Comparison of ENCODE assay signal across 22 cellular contexts in genomic region chr3:119538772-119539171, GRCh38. TPM values are rescaled to one million over a fixed set of nuclear protein-coding genes. Genes with fewer than 3 reads are reported as not detected.
DNase-seq lines count a peak whose midpoint lies in the region; ATAC-seq, FAIRE-seq and TF ChIP-seq lines count a peak whose summit lies in the region.
"Had no signal": no experiment of that assay in that cellular context is flagged by ENCODE, and none has a peak within 500 bp of the region (broad histone marks: within the 10 kb centered on the region; RNA-seq: fewer than 3 reads in every experiment).

No MANE protein-coding gene starts in this region.

- POLR2A ChIA-PET in H1 (lab: Charles Lee; ENCODE audit: partially characterized antibody), result no interaction called here
- POLR2A ChIA-PET in T-cell (lab: Charles Lee), result no interaction called here

- peak; percentile 34 for ATAC-seq in GM18861 (IDR thresholded peaks at IDR 0.05; ENCODE audit: unreplicated experiment)
- ATAC-seq in T-cell (replicated peaks in 1 of 4), result no peak
- ATAC-seq: HCT116 had no signal

- FAIRE-seq in H1 (lab: Jason Lieb, UNC), result no peak
- FAIRE-seq: A204.1, G401.6, RCC 7860 had no signal

- WGBS in H1 (ENCODE audit: extremely low coverage in 1 of 2, insufficient coverage in 1 of 2, insufficient read length in 1 of 2, insufficient replicate concordance in 2 of 2, low coverage in 1 of 2, low lambda C conversion rate in 2 of 2, missing lambda C conversion rate in 1 of 2), 2 experiments, result 77% methylated on average over 1 of the region's 1 CpG; no CpG with 5 or more reads in 1 of the 2 experiments
- WGBS in smooth muscle cell (ENCODE audit: low lambda C conversion rate), result 89% methylated on average over 1 of the region's 1 CpG

- H3K18ac ChIP-seq in H1 (ENCODE audit: extremely low read depth, low read length), result no peak overlapping the region

- H3K23ac ChIP-seq in H1 (ENCODE audit: insufficient read length), result no peak overlapping the region

- H3K36me3 Mint-ChIP-seq in IgD-negative memory B cell (peaks cover 10% of the 10 kb centered on the region), T-cell (no peaks in the 10 kb centered on the region)

- H4K5ac ChIP-seq in H1 (ENCODE audit: insufficient read length, low read depth, low read length), result no peak overlapping the region

- H3K9me3 ChIP-seq in BLaER1, result no peaks in the 10 kb centered on the region
- no peaks in the 10 kb centered on the region for H3K9me3 ChIP-seq in H1 (ENCODE audit: insufficient read depth in 2 of 2, low read depth in 1 of 2, low read length in 1 of 2)
- no peaks in the 10 kb centered on the region for H3K9me3 ChIP-seq in smooth muscle cell (replicated peaks; ENCODE audit: low read depth)

- H4K20me1 ChIP-seq in BLaER1, result no peaks in the 10 kb centered on the region
- no peaks in the 10 kb centered on the region for H4K20me1 ChIP-seq in H1 (replicated peaks in 1 of 2; ENCODE audit: control insufficient read depth in 1 of 2, insufficient read depth in 2 of 2, low read length in 2 of 2)
- no peaks in the 10 kb centered on the region for H4K20me1 ChIP-seq in smooth muscle cell (ENCODE audit: low read depth)

- H3K27me3 ChIP-seq in BLaER1, result no peaks in the 10 kb centered on the region
- H3K27me3 ChIP-seq in H1 (replicated peaks in 1 of 4; ENCODE audit: control insufficient read depth in 3 of 4, extremely low read depth in 1 of 4, insufficient read depth in 3 of 4, low read length in 3 of 4), result peaks cover 0 to 1% (median 0%) of the 10 kb centered on the region in 4 experiments; a peak in 1 of 7 replicates
- no peaks in the 10 kb centered on the region for H3K27me3 ChIP-seq in smooth muscle cell (ENCODE audit: low read depth)

- no peak overlapping the region for H3K14ac ChIP-seq in H1 (ENCODE audit: insufficient read length)

- H3K4ac ChIP-seq in H1 (replicated peaks; ENCODE audit: insufficient read length, low read depth, low read length), result no peak overlapping the region

- peak overlapping the region; percentile 48 for H3K4me2 ChIP-seq in BLaER1
- no peak overlapping the region for H3K4me2 ChIP-seq in H1 (ENCODE audit: insufficient read depth in 1 of 2, low read depth in 2 of 2, low read length in 2 of 2)
- H3K4me2 ChIP-seq in smooth muscle cell, result no peak overlapping the region

- H4K91ac ChIP-seq in H1 (replicated peaks; ENCODE audit: insufficient read length, low read length), result no peak overlapping the region

- H3K27ac ChIP-seq in BLaER1, result no peak overlapping the region
- H3K27ac ChIP-seq in H1 (ENCODE audit: low read depth, low read length), result no peak overlapping the region
- no peak overlapping the region for H3K27ac ChIP-seq in smooth muscle cell (ENCODE audit: low read depth)

- peak overlapping the region; percentile 1 to 60 (median 34) for H3K4me3 Mint-ChIP-seq in IgD-negative memory B cell
- H3K4me3 Mint-ChIP-seq in T-cell, result no peak overlapping the region
- H3K4me3 Mint-ChIP-seq: CD4-positive, alpha-beta T cell had no signal

- DNase-seq in H1 (ENCODE audit: low read depth in 1 of 2, low spot score in 2 of 2), result no peak
- no peak for DNase-seq in T-cell
- DNase-seq in smooth muscle cell (lab: John Stamatoyannopoulos, UW; ENCODE audit: unreplicated experiment), result no peak
- DNase-seq in 8988T, result no peak
- no peak for DNase-seq in kidney tubule cell (ENCODE audit: low spot score)
- DNase-seq: Calu3; CD4-positive, alpha-beta T cell; DMS79; NCI-H1417; NCI-H1930; NCI-H2171 treated with DMSO at 0.1 percent for 48 hours; NCI-H774; SHP77 had no signal

- H3K23me2 ChIP-seq in H1 (ENCODE audit: low read depth, low read length), result no peaks in the 10 kb centered on the region

- no peak overlapping the region for H2BK15ac ChIP-seq in H1 (ENCODE audit: low read length)

- CTCF ChIA-PET in H1 (lab: Charles Lee; ENCODE audit: partially characterized antibody), result interaction anchor here (1.3 kb wide), 1 partner anchor 21 kb away, joined by 4 read pairs; the partner anchor contains the start of gene CD80
- CTCF ChIA-PET in T-cell (lab: Charles Lee), result no interaction called here

- peak overlapping the region; percentile 2 to 88 (median 77) for H3K27ac Mint-ChIP-seq in IgD-negative memory B cell
- H3K27ac Mint-ChIP-seq in T-cell, result no peak overlapping the region
- H3K27ac Mint-ChIP-seq: CD4-positive, alpha-beta T cell had no signal

- no peaks in the 10 kb centered on the region for H3K79me2 ChIP-seq in H1 (ENCODE audit: control insufficient read depth in 1 of 2, insufficient read depth in 2 of 2, low read length in 2 of 2)
- no peaks in the 10 kb centered on the region for H3K79me2 ChIP-seq in smooth muscle cell (ENCODE audit: low read depth)

- H3K56ac ChIP-seq in H1 (replicated peaks; ENCODE audit: insufficient read length, low read depth, low read length), result no peak overlapping the region

- no peak for TF ChIP-seq EP300 in H1 (IDR thresholded peaks at IDR 0.05; ENCODE audit: borderline replicate concordance in 1 of 2, low read depth in 2 of 2, low read length in 2 of 2)

- no peaks in the 10 kb centered on the region for H3F3A ChIP-seq in smooth muscle cell (ENCODE audit: low read depth)

- H2AFZ ChIP-seq in H1 (ENCODE audit: low read length) (peak overlapping the region; percentile 52; the same call in 1 of the 2 replicates), smooth muscle cell (ENCODE audit: low read depth) (no peak overlapping the region)

- no peak overlapping the region for H2BK5ac ChIP-seq in H1 (ENCODE audit: low read depth, low read length)

- no peak overlapping the region for H2AK5ac ChIP-seq in H1 (ENCODE audit: low read depth, low read length)

- H3K27me3 Mint-ChIP-seq in IgD-negative memory B cell (no peaks in the 10 kb centered on the region), T-cell (no peaks in the 10 kb centered on the region)
- H3K27me3 Mint-ChIP-seq: CD4-positive, alpha-beta T cell had no signal

- H2BK12ac ChIP-seq in H1 (ENCODE audit: low read depth, low read length), result no peak overlapping the region

- no peak for TF ChIP-seq POLR2A in H1 (IDR thresholded peaks at IDR 0.05; ENCODE audit: control extremely low read depth in 1 of 2, low read depth in 2 of 2, low read length in 2 of 2)

- peaks cover 12% of the 10 kb centered on the region for H3K4me1 ChIP-seq in BLaER1
- H3K4me1 ChIP-seq in H1 (replicated peaks in 1 of 4; ENCODE audit: control insufficient read depth in 3 of 4, insufficient read depth in 4 of 4, low read length in 3 of 4), result no peaks in the 10 kb centered on the region
- H3K4me1 ChIP-seq in smooth muscle cell (ENCODE audit: low read depth), result no peaks in the 10 kb centered on the region

- H3K36me3 ChIP-seq in BLaER1 (no peaks in the 10 kb centered on the region), H1 (ENCODE audit: control insufficient read depth in 2 of 4, insufficient read depth in 4 of 4, low read length in 3 of 4) (no peaks in the 10 kb centered on the region), smooth muscle cell (ENCODE audit: low read depth) (no peaks in the 10 kb centered on the region)

- H4K8ac ChIP-seq in H1 (ENCODE audit: extremely low read depth, insufficient read depth, low read length), result no peak overlapping the region

- TF ChIP-seq CTCF in H1 (IDR thresholded peaks at IDR 0.05; ENCODE audit: control extremely low read depth in 1 of 3, insufficient read depth in 1 of 3, low read depth in 1 of 3, low read length in 3 of 3), result no peak
- TF ChIP-seq CTCF in smooth muscle cell (IDR thresholded peaks at IDR 0.05; ENCODE audit: borderline replicate concordance, insufficient read depth, poor library complexity, severe bottlenecking), result no peak

- H3K79me1 ChIP-seq in H1 (ENCODE audit: low read depth, low read length), result no peaks in the 10 kb centered on the region

- TF ChIP-seq RAD21 in H1 (IDR thresholded peaks at IDR 0.05 in 1 of 2, conservative IDR thresholded peaks at IDR 0.05 in 1 of 2; ENCODE audit: low read depth in 2 of 2, low read length in 2 of 2), result no peak

- no peak overlapping the region for H2BK120ac ChIP-seq in H1 (replicated peaks; ENCODE audit: low read depth, low read length)

- H2BK20ac ChIP-seq in H1 (ENCODE audit: low read length), result no peak overlapping the region

- H3K4me3 ChIP-seq in BLaER1 (no peak overlapping the region), H1 (ENCODE audit: extremely low read depth in 1 of 4, insufficient read depth in 2 of 4, low read depth in 3 of 4, low read length in 4 of 4) (no peak overlapping the region), smooth muscle cell (no peak overlapping the region)

- no peak overlapping the region for H3K9ac ChIP-seq in BLaER1
- no peak overlapping the region for H3K9ac ChIP-seq in H1 (replicated peaks in 1 of 4; ENCODE audit: extremely low read depth in 1 of 4, low read depth in 3 of 4, low read length in 3 of 4)
- H3K9ac ChIP-seq in smooth muscle cell (ENCODE audit: low read depth), result no peak overlapping the region

- no peaks in the 10 kb centered on the region for H3K9me3 Mint-ChIP-seq in IgD-negative memory B cell
- H3K9me3 Mint-ChIP-seq in T-cell, result no peaks in the 10 kb centered on the region
- H3K9me3 Mint-ChIP-seq: CD4-positive, alpha-beta T cell had no signal

- H3K4me1 Mint-ChIP-seq in IgD-negative memory B cell, result peaks cover 34 to 46% (median 38%) of the 10 kb centered on the region in 3 donors
- H3K4me1 Mint-ChIP-seq in T-cell, result no peaks in the 10 kb centered on the region

RNA-seq across cellular contexts. Expression of gene CD80, which starts 20.6 kb away (rescaled TPM):
- 9.3 TPM for polyA plus RNA-seq in IgD-negative memory B cell
- not detected in 2 replicates for total RNA-seq in H1 (2021; fragmentation: NEBNext Ultra II Directional; extraction: Animal tissue kit (Norgen Biotek cat#: 25700))
- polyA plus RNA-seq in H1 (2011; rRNA removed), result 0.03 and 0.11 TPM in 2 replicates
- 0.13 TPM for polyA plus RNA-seq in H1 (2011; cell fraction: cytosol; rRNA removed)
- polyA plus RNA-seq in H1 (2011; cell fraction: nucleus; rRNA removed), result not detected
- polyA plus RNA-seq in H1 (2012, experiment 1 of 2), result 0.08 TPM in 1 of 4 replicates, not detected in the others
- polyA plus RNA-seq in H1 (2012, experiment 2 of 2), result not detected
- polyA plus RNA-seq in H1 (2013, experiment 1 of 2), result 0.06 TPM
- polyA plus RNA-seq in H1 (2013, experiment 2 of 2), result 0.04 TPM
- polyA minus RNA-seq in H1 (2011; rRNA and poly(A)+ RNA removed), result 0.37 and 0.54 TPM in 2 replicates
- not detected for polyA minus RNA-seq in H1 (2011; cell fraction: cytosol; rRNA and poly(A)+ RNA removed)
- polyA minus RNA-seq in H1 (2011; cell fraction: nucleus; rRNA and poly(A)+ RNA removed), result not detected
- total RNA-seq in T-cell, result 1 to 10 TPM; 1.3 to 3.5 (median 2.0) TPM
- total RNA-seq in smooth muscle cell, result 0.04 TPM in 1 of 2 replicates, not detected in the other
- not detected in 2 replicates for polyA plus RNA-seq in smooth muscle cell
- total RNA-seq: Calu3, NCI-H460 had no signal

RNA-seq across cellular contexts. Expression of gene TIMMDC1, which starts 40.4 kb away (rescaled TPM):
- polyA plus RNA-seq in IgD-negative memory B cell (89.0 TPM), H1 (2011; rRNA removed) (80.7 and 96.8 TPM in 2 replicates), smooth muscle cell (145 and 156 TPM in 2 replicates)
- 128 and 130 TPM in 2 replicates for total RNA-seq in H1 (2021; fragmentation: NEBNext Ultra II Directional; extraction: Animal tissue kit (Norgen Biotek cat#: 25700))
- polyA plus RNA-seq in H1 (2011; cell fraction: cytosol; rRNA removed), result 79.8 TPM
- polyA plus RNA-seq in H1 (2011; cell fraction: nucleus; rRNA removed), result 65.1 TPM
- polyA plus RNA-seq in H1 (2012, experiment 1 of 2), result 79.6 to 96.8 TPM (median 85.5 TPM) in 4 replicates
- 30.1 TPM for polyA plus RNA-seq in H1 (2012, experiment 2 of 2)
- 84.6 TPM for polyA plus RNA-seq in H1 (2013, experiment 1 of 2)
- polyA plus RNA-seq in H1 (2013, experiment 2 of 2), result 85.8 TPM
- polyA minus RNA-seq in H1 (2011; rRNA and poly(A)+ RNA removed), result 41.2 and 48.3 TPM in 2 replicates
- 27.2 TPM for polyA minus RNA-seq in H1 (2011; cell fraction: cytosol; rRNA and poly(A)+ RNA removed)
- 41.5 TPM for polyA minus RNA-seq in H1 (2011; cell fraction: nucleus; rRNA and poly(A)+ RNA removed)
- total RNA-seq in T-cell (10 to 100 TPM; 35.9 to 74.3 (median 68.0) TPM), smooth muscle cell (66.1 and 83.8 TPM in 2 replicates)

RNA-seq across cellular contexts. Expression of gene ADPRH, which starts 40.5 kb away (rescaled TPM):
- polyA plus RNA-seq in IgD-negative memory B cell, result 29.2 TPM
- total RNA-seq in H1 (2021; fragmentation: NEBNext Ultra II Directional; extraction: Animal tissue kit (Norgen Biotek cat#: 25700)), result 4.1 and 4.2 TPM in 2 replicates
- polyA plus RNA-seq in H1 (2011; rRNA removed), result 2.3 and 2.6 TPM in 2 replicates
- 2.8 TPM for polyA plus RNA-seq in H1 (2011; cell fraction: cytosol; rRNA removed)
- polyA plus RNA-seq in H1 (2011; cell fraction: nucleus; rRNA removed), result 2.3 TPM
- 2.5 to 3.7 TPM (median 3.5 TPM) in 4 replicates for polyA plus RNA-seq in H1 (2012, experiment 1 of 2)
- polyA plus RNA-seq in H1 (2012, experiment 2 of 2), result 1.7 TPM
- polyA plus RNA-seq in H1 (2013, experiment 1 of 2), result 1.8 TPM
- polyA plus RNA-seq in H1 (2013, experiment 2 of 2), result 1.7 TPM
- polyA minus RNA-seq in H1 (2011; rRNA and poly(A)+ RNA removed), result 4.2 and 4.6 TPM in 2 replicates
- polyA minus RNA-seq in H1 (2011; cell fraction: cytosol; rRNA and poly(A)+ RNA removed), result 1.9 TPM
- polyA minus RNA-seq in H1 (2011; cell fraction: nucleus; rRNA and poly(A)+ RNA removed), result 1.8 TPM
- total RNA-seq in T-cell, result 1 to 10 TPM in 4 of 5 donors, under 1 TPM in 1; 0.43 to 3.6 (median 1.5) TPM
- total RNA-seq in smooth muscle cell, result 1.3 and 3.3 TPM in 2 replicates
- polyA plus RNA-seq in smooth muscle cell, result 2.2 and 2.9 TPM in 2 replicates

RNA-seq across cellular contexts. Expression of gene PLA1A, which starts 58.9 kb away (rescaled TPM):
- polyA plus RNA-seq in IgD-negative memory B cell, result not detected
- total RNA-seq in H1 (2021; fragmentation: NEBNext Ultra II Directional; extraction: Animal tissue kit (Norgen Biotek cat#: 25700)), result not detected in 2 replicates
- polyA plus RNA-seq in H1 (2011; rRNA removed), result not detected in 2 replicates
- polyA plus RNA-seq in H1 (2011; cell fraction: cytosol; rRNA removed), result not detected
- polyA plus RNA-seq in H1 (2011; cell fraction: nucleus; rRNA removed), result not detected
- polyA plus RNA-seq in H1 (2012, experiment 1 of 2), result not detected in 4 replicates
- polyA plus RNA-seq in H1 (2012, experiment 2 of 2), result not detected
- polyA plus RNA-seq in H1 (2013, experiment 1 of 2), result not detected
- not detected for polyA plus RNA-seq in H1 (2013, experiment 2 of 2)
- polyA minus RNA-seq in H1 (2011; rRNA and poly(A)+ RNA removed), result not detected in 2 replicates
- polyA minus RNA-seq in H1 (2011; cell fraction: cytosol; rRNA and poly(A)+ RNA removed), result not detected
- polyA minus RNA-seq in H1 (2011; cell fraction: nucleus; rRNA and poly(A)+ RNA removed), result not detected
- not detected for total RNA-seq in T-cell
- total RNA-seq in smooth muscle cell, result not detected in 2 replicates
- polyA plus RNA-seq in smooth muscle cell, result not detected in 2 replicates
- total RNA-seq: CD4-positive, alpha-beta T cell; NCI-H460; T-helper 2 cell treated with Interferon-gamma antibody and Interleukin-4, amounts not matched to agents 100 ng/mL and 5 ng/mL, for 36 hours had no signal

Comparison
In these comparisons a context has a peak if more than half of its experiments do, and no peak if none do; other contexts are left out.
1. H3K27ac Mint-ChIP-seq: peak in IgD-negative memory B cell (3 of 3); none in T-cell (0 of 2).
2. H3K4me3 Mint-ChIP-seq: peak in IgD-negative memory B cell (4 of 4); none in T-cell (0 of 3).